ENCODE assay signal across 9 cellular contexts in the genomic region with DNA sequence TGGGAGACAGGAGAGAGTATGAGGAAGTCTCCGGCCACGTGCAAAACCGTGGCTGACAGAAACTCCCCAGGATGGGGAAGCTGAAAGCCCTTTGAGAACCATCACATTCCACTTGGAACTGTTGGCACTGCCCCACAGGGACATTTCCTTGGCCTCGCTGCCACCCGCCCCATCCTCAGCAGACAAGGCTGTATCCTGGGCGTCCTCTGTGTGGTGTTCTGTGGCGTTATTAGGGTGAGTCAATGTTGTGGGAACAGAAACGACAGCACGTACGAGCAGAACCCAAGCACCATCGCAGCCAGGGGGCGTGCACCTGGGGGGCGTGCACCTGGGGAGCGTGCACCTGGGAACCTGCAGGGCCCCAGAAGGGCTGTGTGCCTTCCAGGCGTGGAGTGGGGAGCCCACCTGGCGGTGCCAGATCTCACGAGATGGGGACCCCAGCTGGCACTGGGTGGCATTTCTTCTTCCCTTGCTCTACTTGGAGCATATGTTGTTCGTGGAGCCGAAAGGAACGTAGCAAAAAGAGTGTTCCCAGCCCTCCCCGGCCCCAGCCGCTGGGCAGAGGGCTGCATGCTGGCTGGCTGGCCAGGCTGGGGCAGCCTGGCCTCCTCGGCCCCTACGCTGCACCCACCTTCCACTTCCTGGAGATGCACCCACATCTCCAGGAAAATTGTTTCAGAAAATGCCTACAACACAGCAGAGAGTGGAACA. TPM values are rescaled to one million over a fixed set of nuclear protein-coding genes. Genes with fewer than 3 reads are reported as not detected.
A peak's percentile ranks its signal among the peaks of the same experiment; 100 is the strongest.
DNase-seq lines count a peak whose midpoint lies in the region; ATAC-seq and TF ChIP-seq lines count a peak whose summit lies in the region.
"Had no signal": no experiment of that assay in that cellular context is flagged by ENCODE, and none has a peak within 500 bp of the region (broad histone marks: within the 10 kb centered on the region; RNA-seq: fewer than 3 reads in every experiment).

No MANE protein-coding gene starts in this region.

- no peak overlapping the region for H3K27ac Mint-ChIP-seq in CD8-positive, alpha-beta T cell
- no peak overlapping the region for H3K27ac Mint-ChIP-seq in activated naive CD8-positive, alpha-beta T cell treated with anti-CD3 and anti-CD28 coated beads for 36 hours
- H3K27ac Mint-ChIP-seq in progenitor cell of endocrine pancreas: no peak overlapping the region

- BruUV-seq in HCT116 (replicated peaks; lab: Mats Ljungman, UMichigan): no TSS peak

- no peaks in the 10 kb centered on the region for H3K9me3 ChIP-seq in CD8-positive, alpha-beta T cell (ENCODE audit: low read length)
- no peaks in the 10 kb centered on the region for H3K9me3 ChIP-seq in HCT116 (ENCODE audit: control insufficient read depth in 1 of 2, insufficient read depth in 1 of 2, low read depth in 1 of 2, low read length in 2 of 2)
- no peaks in the 10 kb centered on the region for H3K9me3 ChIP-seq in WERI-Rb-1 (ENCODE audit: severe bottlenecking)

- ATAC-seq in CD8-positive, alpha-beta T cell: peak; percentile 64
- peak; percentile 90 for ATAC-seq in HCT116
- no peak for ATAC-seq in HG03196 (IDR thresholded peaks at IDR 0.05; ENCODE audit: unreplicated experiment)

- intact Hi-C loops in CD8-positive, alpha-beta T cell (cut with DNase I, micrococcal nuclease): no loop called here
- intact Hi-C loops in HCT116 (cut with micrococcal nuclease): no loop called here

- TF ChIP-seq RAD21 in HCT116 (IDR thresholded peaks at IDR 0.05; ENCODE audit: low read depth): no peak

- no peaks in the 10 kb centered on the region for H3K27me3 ChIP-seq in CD8-positive, alpha-beta T cell (ENCODE audit: insufficient read depth, low read length)
- H3K27me3 ChIP-seq in HCT116 (ENCODE audit: insufficient read depth, low read length) (no peaks in the 10 kb centered on the region), WERI-Rb-1 (ENCODE audit: insufficient read depth, low read depth, severe bottlenecking) (no peaks in the 10 kb centered on the region)

- no peaks in the 10 kb centered on the region for H3K9me3 Mint-ChIP-seq in CD8-positive, alpha-beta T cell
- H3K9me3 Mint-ChIP-seq in activated naive CD8-positive, alpha-beta T cell treated with anti-CD3 and anti-CD28 coated beads for 36 hours: no peaks in the 10 kb centered on the region
- H3K9me3 Mint-ChIP-seq in progenitor cell of endocrine pancreas (ENCODE audit: low read depth): no peaks in the 10 kb centered on the region

- H3K4me1 ChIP-seq in CD8-positive, alpha-beta T cell (ENCODE audit: insufficient read depth, low read length): peaks cover 8% of the 10 kb centered on the region
- peaks cover 4 to 7% of the 10 kb centered on the region in 2 experiments; a peak in 3 of 4 replicates for H3K4me1 ChIP-seq in HCT116 (ENCODE audit: control insufficient read depth in 1 of 2, insufficient read depth in 2 of 2, low read length in 2 of 2)

- no peak for TF ChIP-seq CTCF in CD8-positive, alpha-beta T cell (IDR thresholded peaks at IDR 0.05)
- peak in 2 of 3 experiments; percentile 38 to 39; a peak in 3 of 6 replicates for TF ChIP-seq CTCF in HCT116 (IDR thresholded peaks at IDR 0.05 in 2 of 3, conservative IDR thresholded peaks at IDR 0.05 in 1 of 3; ENCODE audit: borderline replicate concordance in 1 of 3, insufficient read depth in 1 of 3, low read depth in 2 of 3, low read length in 2 of 3)
- no peak for TF ChIP-seq CTCF in progenitor cell of endocrine pancreas (IDR thresholded peaks at IDR 0.05; ENCODE audit: unreplicated experiment)
- TF ChIP-seq CTCF in WERI-Rb-1 (IDR thresholded peaks at IDR 0.05; ENCODE audit: low read depth, low read length): no peak

- no peak for TF ChIP-seq POLR2A in HCT116 (IDR thresholded peaks at IDR 0.05; ENCODE audit: borderline replicate concordance, extremely low read depth, insufficient read depth, insufficient read length)

- peaks cover 3% of the 10 kb centered on the region for H3K27me3 Mint-ChIP-seq in CD8-positive, alpha-beta T cell (ENCODE audit: low read depth)
- no peaks in the 10 kb centered on the region for H3K27me3 Mint-ChIP-seq in activated naive CD8-positive, alpha-beta T cell treated with anti-CD3 and anti-CD28 coated beads for 36 hours
- peaks cover 23% of the 10 kb centered on the region for H3K27me3 Mint-ChIP-seq in progenitor cell of endocrine pancreas

- H3K4me3 ChIP-seq in CD8-positive, alpha-beta T cell (ENCODE audit: low read depth, low read length): no peak overlapping the region
- H3K4me3 ChIP-seq in HCT116 (replicated peaks in 1 of 2; ENCODE audit: low read depth in 1 of 2, low read length in 2 of 2) (no peak overlapping the region), WERI-Rb-1 (ENCODE audit: low read depth, low read length) (no peak overlapping the region)

- H2AFZ ChIP-seq in HCT116 (ENCODE audit: low read depth, low read length, poor library complexity, severe bottlenecking): peak overlapping the region; percentile 35

- peak overlapping the region; percentile 63 for H3K4me2 ChIP-seq in HCT116 (ENCODE audit: low read length)

- peaks cover 10% of the 10 kb centered on the region for H3K4me1 Mint-ChIP-seq in CD8-positive, alpha-beta T cell (ENCODE audit: low read depth)
- peaks cover 5% of the 10 kb centered on the region for H3K4me1 Mint-ChIP-seq in activated naive CD8-positive, alpha-beta T cell treated with anti-CD3 and anti-CD28 coated beads for 36 hours
- no peaks in the 10 kb centered on the region for H3K4me1 Mint-ChIP-seq in progenitor cell of endocrine pancreas (ENCODE audit: low read depth)

- no peaks in the 10 kb centered on the region for H3K36me3 ChIP-seq in CD8-positive, alpha-beta T cell (ENCODE audit: insufficient read depth, low read length)
- H3K36me3 ChIP-seq in HCT116 (ENCODE audit: control insufficient read depth in 1 of 2, insufficient read depth in 2 of 2, low read length in 2 of 2) (no peaks in the 10 kb centered on the region), WERI-Rb-1 (no peaks in the 10 kb centered on the region)

- no peaks in the 10 kb centered on the region for H3K9me2 ChIP-seq in HCT116 (ENCODE audit: insufficient read depth)

- RAD21 ChIA-PET in HCT116 (lab: Charles Lee; ENCODE audit: low non-redundant PET in 1 of 2, low total read pairs in 2 of 2, uncharacterized antibody in 2 of 2, unreplicated experiment in 2 of 2): no interaction called here

- peak in 2 of 7 experiments; percentile 10 to 31 for DNase-seq in CD8-positive, alpha-beta T cell
- peak; percentile 3 for DNase-seq in HCT116 (ENCODE audit: low read depth, low spot score)
- DNase-seq in activated naive CD8-positive, alpha-beta T cell treated with anti-CD3 and anti-CD28 coated beads for 36 hours: peak; percentile 18
- DNase-seq in medulla oblongata (ENCODE audit: extremely low spot score): peak; percentile 62
- DNase-seq in progenitor cell of endocrine pancreas (ENCODE audit: low spot score, unreplicated experiment): no peak
- DNase-seq in NCI-H146 (lab: John Stamatoyannopoulos, UW): no peak
- DNase-seq in WERI-Rb-1: no peak

- no peak overlapping the region for H3K27ac ChIP-seq in CD8-positive, alpha-beta T cell (ENCODE audit: low read depth, low read length)
- H3K27ac ChIP-seq in HCT116 (ENCODE audit: low read depth, low read length) (no peak overlapping the region), WERI-Rb-1 (no peak overlapping the region)

- no peak overlapping the region for H3K4me3 Mint-ChIP-seq in CD8-positive, alpha-beta T cell
- no peak overlapping the region for H3K4me3 Mint-ChIP-seq in activated naive CD8-positive, alpha-beta T cell treated with anti-CD3 and anti-CD28 coated beads for 36 hours
- no peak overlapping the region for H3K4me3 Mint-ChIP-seq in progenitor cell of endocrine pancreas (ENCODE audit: low read depth)

- no peak overlapping the region for H3K9ac ChIP-seq in HCT116 (ENCODE audit: low read length)

- CTCF ChIA-PET in CD8-positive, alpha-beta T cell (lab: Charles Lee): interaction anchor here (1.1 to 1.3 kb wide), 2 partner anchors 20 to 40 kb away, joined by 3 to 5 read pairs; no protein-coding TSS in a partner anchor
- CTCF ChIA-PET in HCT116 (lab: Charles Lee): interaction anchor here (0.6 kb wide), 1 partner anchor 591 kb away, joined by 3 read pairs; no protein-coding TSS in a partner anchor

- no peaks in the 10 kb centered on the region for H3K79me2 ChIP-seq in HCT116 (ENCODE audit: insufficient read depth, low read length)

- POLR2A ChIA-PET in CD8-positive, alpha-beta T cell (lab: Charles Lee): no interaction called here
- POLR2A ChIA-PET in HCT116 (lab: Charles Lee): no interaction called here

- H4K20me1 ChIP-seq in HCT116 (ENCODE audit: insufficient read depth): no peaks in the 10 kb centered on the region

- no peaks in the 10 kb centered on the region for H3K36me3 Mint-ChIP-seq in CD8-positive, alpha-beta T cell
- no peaks in the 10 kb centered on the region for H3K36me3 Mint-ChIP-seq in activated naive CD8-positive, alpha-beta T cell treated with anti-CD3 and anti-CD28 coated beads for 36 hours
- no peaks in the 10 kb centered on the region for H3K36me3 Mint-ChIP-seq in progenitor cell of endocrine pancreas (ENCODE audit: insufficient read depth)

TF ChIP-seq in HCT116, 20 proteins besides CTCF, POLR2A, EP300 and RAD21 (continues in another document):
- TF ChIP-seq CBX3 (IDR thresholded peaks at IDR 0.05; ENCODE audit: low read depth): no peak
- TF ChIP-seq, protein P1, sequence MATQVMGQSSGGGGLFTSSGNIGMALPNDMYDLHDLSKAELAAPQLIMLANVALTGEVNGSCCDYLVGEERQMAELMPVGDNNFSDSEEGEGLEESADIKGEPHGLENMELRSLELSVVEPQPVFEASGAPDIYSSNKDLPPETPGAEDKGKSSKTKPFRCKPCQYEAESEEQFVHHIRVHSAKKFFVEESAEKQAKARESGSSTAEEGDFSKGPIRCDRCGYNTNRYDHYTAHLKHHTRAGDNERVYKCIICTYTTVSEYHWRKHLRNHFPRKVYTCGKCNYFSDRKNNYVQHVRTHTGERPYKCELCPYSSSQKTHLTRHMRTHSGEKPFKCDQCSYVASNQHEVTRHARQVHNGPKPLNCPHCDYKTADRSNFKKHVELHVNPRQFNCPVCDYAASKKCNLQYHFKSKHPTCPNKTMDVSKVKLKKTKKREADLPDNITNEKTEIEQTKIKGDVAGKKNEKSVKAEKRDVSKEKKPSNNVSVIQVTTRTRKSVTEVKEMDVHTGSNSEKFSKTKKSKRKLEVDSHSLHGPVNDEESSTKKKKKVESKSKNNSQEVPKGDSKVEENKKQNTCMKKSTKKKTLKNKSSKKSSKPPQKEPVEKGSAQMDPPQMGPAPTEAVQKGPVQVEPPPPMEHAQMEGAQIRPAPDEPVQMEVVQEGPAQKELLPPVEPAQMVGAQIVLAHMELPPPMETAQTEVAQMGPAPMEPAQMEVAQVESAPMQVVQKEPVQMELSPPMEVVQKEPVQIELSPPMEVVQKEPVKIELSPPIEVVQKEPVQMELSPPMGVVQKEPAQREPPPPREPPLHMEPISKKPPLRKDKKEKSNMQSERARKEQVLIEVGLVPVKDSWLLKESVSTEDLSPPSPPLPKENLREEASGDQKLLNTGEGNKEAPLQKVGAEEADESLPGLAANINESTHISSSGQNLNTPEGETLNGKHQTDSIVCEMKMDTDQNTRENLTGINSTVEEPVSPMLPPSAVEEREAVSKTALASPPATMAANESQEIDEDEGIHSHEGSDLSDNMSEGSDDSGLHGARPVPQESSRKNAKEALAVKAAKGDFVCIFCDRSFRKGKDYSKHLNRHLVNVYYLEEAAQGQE (IDR thresholded peaks at IDR 0.05; ENCODE audit: low read depth): no peak

RNA-seq across cellular contexts. Expression of a gene that starts 35.4 kb away (rescaled TPM):
- total RNA-seq in CD8-positive, alpha-beta T cell: not detected
- 0.12 TPM for total RNA-seq in HCT116 (2021; ENCODE audit: unreplicated experiment)
- polyA plus RNA-seq in HCT116 (2012): 0.01 and 0.03 TPM in 2 replicates
- under 1 TPM in 1 of 2 experiments, not detected in 1; 0.08 TPM for total RNA-seq in activated naive CD8-positive, alpha-beta T cell treated with anti-CD3 and anti-CD28 coated beads for 36 hours
- total RNA-seq in progenitor cell of endocrine pancreas: 0.31 and 0.69 TPM in 2 replicates
- total RNA-seq: endothelial cell of umbilical vein had no signal
- polyA plus RNA-seq: endothelial cell of umbilical vein had no signal

Comparison
In these comparisons a context has a peak if more than half of its experiments do, and no peak if none do; other contexts are left out.
1. DNase-seq: peak in HCT116 (single experiment), activated naive CD8-positive, alpha-beta T cell treated with anti-CD3 and anti-CD28 coated beads for 36 hours (single experiment) and medulla oblongata (single experiment); none in progenitor cell of endocrine pancreas (single experiment), NCI-H146 (single experiment) and WERI-Rb-1 (single experiment).
2. CTCF ChIP-seq: peak in HCT116 (2 of 3); none in CD8-positive, alpha-beta T cell (single experiment), progenitor cell of endocrine pancreas (single experiment) and WERI-Rb-1 (single experiment).